8 cellular contexts compared by ENCODE assay signal in the genomic region with DNA sequence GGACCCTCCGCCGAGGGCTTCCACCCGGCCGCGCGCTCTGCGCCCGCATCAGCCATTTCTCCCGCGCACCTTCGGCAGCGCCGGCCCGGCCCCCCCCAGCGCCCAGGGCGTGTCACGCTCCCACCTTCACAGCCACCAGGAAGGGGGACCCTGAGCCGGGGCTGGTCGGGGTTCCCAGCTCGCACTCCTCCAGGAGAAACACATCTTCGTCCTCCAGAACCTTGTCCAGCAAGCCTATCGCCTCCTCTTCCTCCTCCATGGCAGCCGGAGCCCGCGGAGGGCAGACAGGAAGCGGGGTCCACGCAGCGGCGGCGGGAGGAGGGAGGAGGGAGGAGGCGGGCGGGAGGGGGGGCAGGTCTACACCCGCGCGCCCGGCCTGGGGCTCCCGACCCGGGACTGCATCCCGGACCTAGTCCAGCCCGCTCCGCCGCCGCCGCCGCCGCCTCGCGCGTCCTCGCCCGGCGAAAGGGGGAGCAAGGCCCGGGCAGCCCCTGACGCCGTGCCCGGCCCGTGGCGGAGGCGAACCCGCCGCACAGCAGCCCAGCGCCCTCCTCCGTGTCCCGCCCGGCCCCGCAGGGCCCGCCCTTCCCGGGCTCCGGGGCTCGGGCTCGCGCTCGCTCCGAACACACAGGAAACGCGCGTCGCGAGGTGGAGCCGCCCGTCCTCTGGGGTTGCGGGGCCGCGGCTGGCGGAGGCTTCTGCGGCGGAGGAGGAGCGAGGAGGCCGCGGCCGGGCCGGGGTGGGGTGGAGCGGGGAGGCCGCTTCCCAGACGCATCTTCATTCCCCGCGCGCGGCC.
A peak's percentile ranks its signal among the peaks of the same experiment; 100 is the strongest.
DNase-seq lines count a peak whose midpoint lies in the region; ATAC-seq and TF ChIP-seq lines count a peak whose summit lies in the region.

No MANE protein-coding gene starts in this region.

- POLR2A ChIA-PET in Caco-2 (lab: Charles Lee), result no interaction called here

- H2AFZ ChIP-seq in SU-DHL-6 (ENCODE audit: low read depth, low read length, severe bottlenecking), result no peak overlapping the region

- H3K4me2 ChIP-seq in SU-DHL-6 (ENCODE audit: low read depth, low read length, poor library complexity, severe bottlenecking), result peak overlapping the region; percentile 42

- H3K27me3 Mint-ChIP-seq in Caco-2 (ENCODE audit: insufficient read depth, unreplicated experiment), result no peaks in the 10 kb centered on the region
- no peaks in the 10 kb centered on the region; the same call in 1 of the 2 replicates for H3K27me3 Mint-ChIP-seq in HFFc6 (ENCODE audit: insufficient read depth)

- H3K4me3 Mint-ChIP-seq in Caco-2 (ENCODE audit: unreplicated experiment) (peak overlapping the region; percentile 85), HFFc6 (peak overlapping the region; percentile 85)

- H3K27ac Mint-ChIP-seq in Caco-2 (ENCODE audit: unreplicated experiment) (peak overlapping the region; percentile 73), HFFc6 (peak overlapping the region; percentile 40; the same call in 1 of the 2 replicates)

- BruUV-seq in Caco-2 (replicated peaks; lab: Mats Ljungman, UMichigan), result no TSS peak

- peaks cover 21% of the 10 kb centered on the region for H3K4me1 Mint-ChIP-seq in Caco-2 (ENCODE audit: low read depth, unreplicated experiment)
- H3K4me1 Mint-ChIP-seq in HFFc6 (ENCODE audit: low read depth), result peaks cover 40% of the 10 kb centered on the region

- DNase-seq in Caco-2 (peak in 1 of 2 experiments; percentile 68), HFFc6 (peak; percentile 43), adipocyte (ENCODE audit: low read depth) (peak; percentile 81), right cardiac atrium (peak; percentile 73 to 91 (median 88)), skeletal muscle cell (ENCODE audit: low read depth) (no peak), HuH-7 (ENCODE audit: low spot score) (no peak)

- no peaks in the 10 kb centered on the region for H3K9me3 ChIP-seq in Caco-2
- H3K9me3 ChIP-seq in SU-DHL-6 (ENCODE audit: insufficient read depth, low read length), result no peaks in the 10 kb centered on the region
- no peaks in the 10 kb centered on the region for H3K9me3 ChIP-seq in adipocyte (ENCODE audit: control insufficient read depth, low read length)
- no peaks in the 10 kb centered on the region for H3K9me3 ChIP-seq in right cardiac atrium (ENCODE audit: control insufficient read depth, low read length)

- peak overlapping the region; percentile 92 for H3K4me3 ChIP-seq in Caco-2 (ENCODE audit: low read depth, low read length)
- H3K4me3 ChIP-seq in SU-DHL-6 (ENCODE audit: insufficient read depth, low read length, poor library complexity, severe bottlenecking), result no peak overlapping the region
- H3K4me3 ChIP-seq in adipocyte (ENCODE audit: low read length), result peak overlapping the region; percentile 83
- peak overlapping the region; percentile 58 for H3K4me3 ChIP-seq in right cardiac atrium (ENCODE audit: low read length)
- H3K4me3 ChIP-seq in skeletal muscle cell (ENCODE audit: low read depth, low read length), result peak overlapping the region; percentile 67

- intact Hi-C loops in Caco-2 (cut with micrococcal nuclease; ENCODE audit: unreplicated experiment) (no loop called here), right cardiac atrium (cut with DNase I) (no loop called here)

- CTCF ChIA-PET in Caco-2 (lab: Charles Lee), result interaction anchor here (1.1 to 1.8 kb wide), 3 partner anchors 14 to 53 kb away, joined by 3 to 11 read pairs (median 8); no protein-coding TSS in a partner anchor

- no peaks in the 10 kb centered on the region for H4K20me1 ChIP-seq in SU-DHL-6 (ENCODE audit: low read depth, low read length)

- H3K9ac ChIP-seq in SU-DHL-6 (ENCODE audit: low read length), result peak overlapping the region; percentile 28; the same call in 1 of the 2 replicates
- H3K9ac ChIP-seq in adipocyte (ENCODE audit: low read length), result peak overlapping the region; percentile 87

- under 1% methylated on average over 99 of the region's 99 CpGs for WGBS in right cardiac atrium

- TF ChIP-seq CTCF in Caco-2 (IDR thresholded peaks at IDR 0.05; ENCODE audit: insufficient read depth in 1 of 2, low read depth in 1 of 2, low read length in 1 of 2, severe bottlenecking in 1 of 2, unreplicated experiment in 1 of 2), result no peak
- no peak for TF ChIP-seq CTCF in HFFc6 (IDR thresholded peaks at IDR 0.05)
- no peak for TF ChIP-seq CTCF in SU-DHL-6 (IDR thresholded peaks at IDR 0.05; ENCODE audit: insufficient read depth, low read length, poor library complexity, severe bottlenecking)

- no peaks in the 10 kb centered on the region for H3K9me2 ChIP-seq in SU-DHL-6 (replicated peaks; ENCODE audit: insufficient read depth, low read length)

- no peak overlapping the region for H3K27ac ChIP-seq in SU-DHL-6 (ENCODE audit: low read depth, low read length)
- H3K27ac ChIP-seq in right cardiac atrium (ENCODE audit: low read length), result peak overlapping the region; percentile 83

- H3K9me3 Mint-ChIP-seq in Caco-2 (ENCODE audit: unreplicated experiment) (no peaks in the 10 kb centered on the region), HFFc6 (no peaks in the 10 kb centered on the region)

- H3K27me3 ChIP-seq in Caco-2 (replicated peaks; ENCODE audit: control insufficient read depth, insufficient read depth, low read length) (no peaks in the 10 kb centered on the region), SU-DHL-6 (ENCODE audit: low read length) (no peaks in the 10 kb centered on the region), adipocyte (replicated peaks; ENCODE audit: control insufficient read depth, insufficient read depth, low read length) (no peaks in the 10 kb centered on the region), right cardiac atrium (ENCODE audit: control insufficient read depth, insufficient read depth) (no peaks in the 10 kb centered on the region)

- H3K4me1 ChIP-seq in Caco-2, result peaks cover 32% of the 10 kb centered on the region
- H3K4me1 ChIP-seq in adipocyte (ENCODE audit: control insufficient read depth, insufficient read depth, low read length), result peaks cover 38% of the 10 kb centered on the region
- peaks cover 26% of the 10 kb centered on the region for H3K4me1 ChIP-seq in right cardiac atrium (ENCODE audit: control insufficient read depth, insufficient read depth, low read length)

- H3K36me3 Mint-ChIP-seq in Caco-2 (ENCODE audit: insufficient read depth, unreplicated experiment), result no peaks in the 10 kb centered on the region
- no peaks in the 10 kb centered on the region for H3K36me3 Mint-ChIP-seq in HFFc6 (ENCODE audit: low read depth)

- no peaks in the 10 kb centered on the region for H3K36me3 ChIP-seq in Caco-2 (ENCODE audit: control insufficient read depth, insufficient read depth, low read length)
- H3K36me3 ChIP-seq in SU-DHL-6 (ENCODE audit: low read length), result no peaks in the 10 kb centered on the region
- H3K36me3 ChIP-seq in adipocyte (ENCODE audit: control insufficient read depth, insufficient read depth, low read length, severe bottlenecking), result no peaks in the 10 kb centered on the region

- peaks cover 7% of the 10 kb centered on the region; the same call in 1 of the 2 replicates for H3K79me2 ChIP-seq in SU-DHL-6 (ENCODE audit: insufficient read depth, low read length)

- ATAC-seq in right cardiac atrium, result peak; percentile 38 to 48
- ATAC-seq in GM18868 (IDR thresholded peaks at IDR 0.05; ENCODE audit: unreplicated experiment), result no peak

- H3F3A ChIP-seq in SU-DHL-6 (ENCODE audit: insufficient read depth), result no peaks in the 10 kb centered on the region

Comparison
In these comparisons a context has a peak if more than half of its experiments do, and no peak if none do; other contexts are left out.
1. DNase-seq: peak in HFFc6 (single experiment), adipocyte (single experiment) and right cardiac atrium (3 of 3); none in skeletal muscle cell (single experiment) and HuH-7 (single experiment).